In the genomic region with DNA sequence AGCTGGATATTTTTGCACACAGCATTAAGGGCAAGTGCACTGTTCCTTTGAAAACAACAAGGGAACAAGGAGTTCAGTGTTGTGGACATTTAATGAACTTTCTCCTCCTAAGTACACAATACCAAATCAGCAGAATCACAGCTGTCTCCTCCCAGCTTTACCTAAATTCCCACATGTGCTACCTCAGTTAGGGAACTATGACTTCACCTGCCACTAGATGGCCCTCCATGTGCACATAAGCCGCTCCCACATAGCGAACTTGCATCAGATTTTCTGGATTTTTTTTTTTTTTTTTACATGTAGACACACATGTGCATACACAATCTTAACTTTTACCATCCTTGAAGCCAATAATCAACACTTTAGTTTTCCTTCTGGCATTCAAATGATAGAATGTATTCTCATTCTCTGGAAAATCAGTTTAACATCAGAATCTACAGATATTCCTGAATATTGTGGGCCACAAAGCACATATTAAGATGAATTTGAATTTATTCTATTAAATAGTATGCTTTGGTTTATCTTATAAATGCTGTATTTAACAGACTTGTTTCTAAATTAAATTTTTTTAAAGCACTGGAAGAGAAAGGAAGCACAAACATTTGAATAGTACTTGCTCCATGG, we compare ENCODE assay signal across 9 cellular contexts.
DNase-seq lines count a peak whose midpoint lies in the region; ATAC-seq and TF ChIP-seq lines count a peak whose summit lies in the region.
"Had no signal": no experiment of that assay in that cellular context is flagged by ENCODE, and none has a peak within 500 bp of the region (broad histone marks: within the 10 kb centered on the region; RNA-seq: fewer than 3 reads in every experiment).

No MANE protein-coding gene starts in this region.

- no peaks in the 10 kb centered on the region for H3K27me3 Mint-ChIP-seq in activated T-helper 1 cell treated with anti-CD3 and anti-CD28 coated beads, Interleukin-12 subunit alpha, Interleukin-12 subunit beta, Interleukin-2, Interleukin-4 antibody, amounts not matched to agents 30 ng/mL and 10 ng/mL and 1 ng/mL, durations not matched to agents 14 hours and 24 hours and 36 hours (ENCODE audit: insufficient read depth)

- H3K27ac Mint-ChIP-seq in activated T-helper 1 cell treated with anti-CD3 and anti-CD28 coated beads, Interleukin-12 subunit alpha, Interleukin-12 subunit beta, Interleukin-2, Interleukin-4 antibody, amounts not matched to agents 30 ng/mL and 10 ng/mL and 1 ng/mL, durations not matched to agents 14 hours and 24 hours and 36 hours, result peak overlapping the region; percentile 0
- H3K27ac Mint-ChIP-seq: dendritic cell treated with granulocyte-macrophage colony-stimulating factor and Interleukin-4, amounts not matched to agents 40 ng/mL and 50 ng/mL, for 4 days had no signal

- H3K9me3 Mint-ChIP-seq in activated T-helper 1 cell treated with anti-CD3 and anti-CD28 coated beads, Interleukin-12 subunit alpha, Interleukin-12 subunit beta, Interleukin-2, Interleukin-4 antibody, amounts not matched to agents 30 ng/mL and 10 ng/mL and 1 ng/mL, durations not matched to agents 14 hours and 24 hours and 36 hours, result no peaks in the 10 kb centered on the region
- H3K9me3 Mint-ChIP-seq: dendritic cell treated with granulocyte-macrophage colony-stimulating factor and Interleukin-4, amounts not matched to agents 40 ng/mL and 50 ng/mL, for 4 days had no signal

- no peak overlapping the region for H3K4me3 ChIP-seq in Panc1 (ENCODE audit: low read depth in 2 of 2, low read length in 2 of 2)
- no peak overlapping the region for H3K4me3 ChIP-seq in fibroblast of villous mesenchyme (ENCODE audit: low read depth, low read length)
- no peak overlapping the region for H3K4me3 ChIP-seq in ovary

- H3K4me1 Mint-ChIP-seq in activated T-helper 1 cell treated with anti-CD3 and anti-CD28 coated beads, Interleukin-12 subunit alpha, Interleukin-12 subunit beta, Interleukin-2, Interleukin-4 antibody, amounts not matched to agents 30 ng/mL and 10 ng/mL and 1 ng/mL, durations not matched to agents 14 hours and 24 hours and 36 hours (ENCODE audit: low read depth), result peaks cover 56% of the 10 kb centered on the region

- TF ChIP-seq POLR2A in ovary (IDR thresholded peaks at IDR 0.05) (no peak), GM18505 (IDR thresholded peaks at IDR 0.05; ENCODE audit: borderline replicate concordance, extremely low read depth, insufficient read depth, insufficient read length) (no peak)

- no peak overlapping the region for H3K4me3 Mint-ChIP-seq in activated T-helper 1 cell treated with anti-CD3 and anti-CD28 coated beads, Interleukin-12 subunit alpha, Interleukin-12 subunit beta, Interleukin-2, Interleukin-4 antibody, amounts not matched to agents 30 ng/mL and 10 ng/mL and 1 ng/mL, durations not matched to agents 14 hours and 24 hours and 36 hours
- H3K4me3 Mint-ChIP-seq: dendritic cell treated with granulocyte-macrophage colony-stimulating factor and Interleukin-4, amounts not matched to agents 40 ng/mL and 50 ng/mL, for 4 days had no signal

- H3K4me1 ChIP-seq in Panc1 (ENCODE audit: control insufficient read depth, insufficient read depth, low read length), result no peaks in the 10 kb centered on the region
- H3K4me1 ChIP-seq in ovary (ENCODE audit: insufficient read depth), result no peaks in the 10 kb centered on the region

- H3K27me3 ChIP-seq in Panc1 (ENCODE audit: control insufficient read depth, insufficient read depth, low read length), result no peaks in the 10 kb centered on the region
- no peaks in the 10 kb centered on the region for H3K27me3 ChIP-seq in ovary

- WGBS in ovary, 3 donors, result 3 to 11% (median 10%) methylated on average over 2 of the region's 2 CpGs

- TF ChIP-seq CTCF in GM10266 (IDR thresholded peaks at IDR 0.05; ENCODE audit: control insufficient read depth, insufficient read depth, low read depth, missing control alignments) (peak; percentile 79), Panc1 (IDR thresholded peaks at IDR 0.05) (peak; percentile 75), fibroblast of villous mesenchyme (IDR thresholded peaks at IDR 0.05; ENCODE audit: insufficient read depth, low read depth, low read length) (peak; percentile 87), ovary (IDR thresholded peaks at IDR 0.05) (peak in 2 of 3 donors; percentile 66 to 67)

- H3K27ac ChIP-seq in Panc1 (ENCODE audit: low read length), result no peak overlapping the region
- H3K27ac ChIP-seq in ovary, result no peak overlapping the region

- intact Hi-C loops in Panc1 (cut with micrococcal nuclease; ENCODE audit: unreplicated experiment), result loop anchor here (1.0 to 5.0 kb wide), 3 partner anchors 155 to 314 kb away; no protein-coding TSS in a partner anchor
- intact Hi-C loops in activated T-helper 1 cell treated with anti-CD3 and anti-CD28 coated beads, Interleukin-12 subunit alpha, Interleukin-12 subunit beta, Interleukin-2, Interleukin-4 antibody, amounts not matched to agents 30 ng/mL and 10 ng/mL and 1 ng/mL, durations not matched to agents 14 hours and 24 hours and 36 hours (cut with micrococcal nuclease), result loop anchor here (1.0 to 5.0 kb wide), 7 partner anchors 15 to 331 kb away; no protein-coding TSS in a partner anchor
- intact Hi-C loops in ovary (cut with DNase I), result loop anchor here (2.0 to 10.0 kb wide), 4 partner anchors 249 to 314 kb away; no protein-coding TSS in a partner anchor

- CTCF ChIA-PET in Panc1 (lab: Charles Lee), result interaction anchor here (0.5 to 0.7 kb wide), 10 partner anchors 24 to 939 kb away, joined by 3 to 6 read pairs (median 5); no protein-coding TSS in a partner anchor

- no TSS peak for BruUV-seq in Panc1 (replicated peaks; lab: Mats Ljungman, UMichigan)

- in situ Hi-C loops in Panc1 (cut with HindIII; ENCODE audit: low pct_unique_long_range_greater_than_20kb, low sequenced_read_pairs), result no loop called here

- POLR2A ChIA-PET in Panc1 (lab: Charles Lee), result no interaction called here

- H3K36me3 Mint-ChIP-seq in activated T-helper 1 cell treated with anti-CD3 and anti-CD28 coated beads, Interleukin-12 subunit alpha, Interleukin-12 subunit beta, Interleukin-2, Interleukin-4 antibody, amounts not matched to agents 30 ng/mL and 10 ng/mL and 1 ng/mL, durations not matched to agents 14 hours and 24 hours and 36 hours (ENCODE audit: low read depth), result peaks cover 5% of the 10 kb centered on the region

- H3K36me3 ChIP-seq in Panc1 (ENCODE audit: control insufficient read depth, insufficient read depth, low read length) (no peaks in the 10 kb centered on the region), ovary (no peaks in the 10 kb centered on the region)

- no peak for TF ChIP-seq EP300 in ovary (IDR thresholded peaks at IDR 0.05)

- peak; percentile 50 for DNase-seq in GM10266 (ENCODE audit: extremely low spot score)
- DNase-seq in HuH-7.5 (ENCODE audit: low spot score), result peak; percentile 28
- peak; percentile 59 for DNase-seq in Panc1 (ENCODE audit: low read depth, low spot score)
- peak; percentile 50 for DNase-seq in activated T-helper 1 cell treated with anti-CD3 and anti-CD28 coated beads, Interleukin-12 subunit alpha, Interleukin-12 subunit beta, Interleukin-2, Interleukin-4 antibody, amounts not matched to agents 30 ng/mL and 10 ng/mL and 1 ng/mL, durations not matched to agents 14 hours and 24 hours and 36 hours (ENCODE audit: low spot score)
- peak; percentile 85 for DNase-seq in fibroblast of villous mesenchyme (ENCODE audit: low read depth)
- DNase-seq in ovary, result peak; percentile 39 to 67 (median 56)
- no peak for DNase-seq in KG1 (lab: John Stamatoyannopoulos, UW)

- peak; percentile 81 for ATAC-seq in Panc1
- no peak for ATAC-seq in GM18505 (IDR thresholded peaks at IDR 0.05; ENCODE audit: unreplicated experiment)

- H3K9me3 ChIP-seq in Panc1 (ENCODE audit: control insufficient read depth, insufficient read depth, low read depth, low read length), result no peaks in the 10 kb centered on the region
- no peaks in the 10 kb centered on the region for H3K9me3 ChIP-seq in ovary
